ENCODE assay signal across 1 cellular context in the genomic region with DNA sequence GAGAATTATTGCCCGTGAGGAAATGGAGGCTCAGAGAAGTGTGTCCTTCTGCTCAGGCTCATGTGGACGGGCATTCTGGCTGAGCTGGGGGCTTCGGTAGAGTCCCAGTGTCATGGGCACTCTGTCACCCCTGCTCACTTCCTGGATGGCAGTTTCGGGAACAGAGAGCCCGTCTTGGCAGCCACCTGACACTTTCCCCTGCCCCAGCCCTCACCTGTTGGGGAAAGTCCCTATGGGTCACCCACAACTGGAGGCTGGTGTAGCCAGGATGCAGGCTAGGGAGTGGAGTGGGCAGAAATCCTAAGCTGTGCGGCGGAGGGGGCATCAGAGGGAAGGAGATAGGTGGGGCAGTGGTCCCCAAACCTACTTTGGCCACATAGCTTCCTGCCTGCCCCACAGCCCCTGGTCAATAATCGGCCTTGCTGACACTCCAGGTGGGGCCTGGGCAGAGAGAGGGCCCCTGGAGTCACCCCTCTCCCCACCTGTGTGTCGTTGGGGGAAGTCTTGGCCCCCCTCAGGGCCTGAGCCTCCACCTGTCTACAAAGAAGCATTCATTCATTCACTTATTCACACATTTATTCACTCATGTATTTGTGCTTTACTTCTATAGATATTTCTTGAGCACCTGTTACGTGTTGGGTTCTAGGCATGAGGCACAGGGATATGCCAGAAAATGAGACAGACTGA.
TF ChIP-seq lines count a peak whose summit lies in the region.

No MANE protein-coding gene starts in this region.

TF ChIP-seq in HepG2, 621 proteins besides CTCF, POLR2A, EP300 and RAD21 (continued from another document):
- TF ChIP-seq HOXA3 (CRISPR knock-in tag; IDR thresholded peaks at IDR 0.05): 0 out of 2 replicates have a peak, but pooled peaks have one; percentile 16
